In genomic region chr6:31493875-31494694, GRCh38 we compare ENCODE assay signal across 8 cellular contexts. TPM values are rescaled to one million over a fixed set of nuclear protein-coding genes. Genes with fewer than 3 reads are reported as not detected.
DNase-seq lines count a peak whose midpoint lies in the region; ATAC-seq and TF ChIP-seq lines count a peak whose summit lies in the region.

No MANE protein-coding gene starts in this region.

- peaks cover 36% of the 10 kb centered on the region for H3K4me1 Mint-ChIP-seq in neural progenitor cell

- POLR2A ChIA-PET in IMR-90 (lab: Charles Lee; ENCODE audit: unreplicated experiment): interaction anchor here (0.6 to 0.7 kb wide), 2 partner anchors 48 to 51 kb away, joined by 3 to 8 read pairs; no protein-coding TSS in a partner anchor

- CTCF ChIA-PET in IMR-90 (lab: Yijun Ruan, JAX): interaction anchor here (0.6 to 3.1 kb wide), 3 partner anchors 45 to 104 kb away, joined by 3 to 20 read pairs (median 4); partner anchors contain the start of gene ATP6V1G2

- 0 out of 2 replicates have a peak overlapping the region, but pooled peaks have one; percentile 11 for H4K5ac ChIP-seq in IMR-90 (ENCODE audit: low read depth, low read length)

- H3K36me3 Mint-ChIP-seq in neural progenitor cell: no peaks in the 10 kb centered on the region

- DNase-seq in AG09319 (ENCODE audit: extremely low read depth, low read depth) (no peak), IMR-90 (peak; percentile 70), SHP77 treated with DMSO at 0.1 percent for 48 hours (lab: John Stamatoyannopoulos, UW) (peak; percentile 37), activated gamma-delta T cell (lab: John Stamatoyannopoulos, UW) (peak; percentile 56), foreskin fibroblast (peak; percentile 71 to 95), neural progenitor cell (ENCODE audit: low spot score) (peak; percentile 90)

- no TSS peak for BruUV-seq in IMR-90 (replicated peaks; lab: Mats Ljungman, UMichigan)

- peak overlapping the region; percentile 59 for H3K4me3 ChIP-seq in IMR-90 (ENCODE audit: insufficient read depth, low read depth, low read length)
- H3K4me3 ChIP-seq in foreskin fibroblast (ENCODE audit: low read depth in 1 of 2, low read length in 2 of 2): peak overlapping the region; percentile 73 to 79
- peak overlapping the region; percentile 61 for H3K4me3 ChIP-seq in neural progenitor cell
- peak overlapping the region; percentile 63 to 69 for H3K4me3 ChIP-seq in stomach smooth muscle (ENCODE audit: low read length in 2 of 2)

- H2BK120ac ChIP-seq in IMR-90 (ENCODE audit: low read depth, low read length): peak overlapping the region; percentile 46; the same call in 1 of the 2 replicates

- H2BK15ac ChIP-seq in IMR-90 (ENCODE audit: low read depth, low read length): no peak overlapping the region

- H3F3A ChIP-seq in neural progenitor cell (ENCODE audit: low read depth): peaks cover 23% of the 10 kb centered on the region

- peak overlapping the region; percentile 94 for H2AFZ ChIP-seq in IMR-90 (replicated peaks; ENCODE audit: low read length, poor library complexity)
- H2AFZ ChIP-seq in neural progenitor cell (replicated peaks): peak overlapping the region; percentile 99

- peak overlapping the region; percentile 84 for H3K4me2 ChIP-seq in IMR-90 (ENCODE audit: low read depth, low read length)
- peak overlapping the region; percentile 91 for H3K4me2 ChIP-seq in neural progenitor cell

- H3K9ac ChIP-seq in IMR-90 (ENCODE audit: low read depth, low read length) (peak overlapping the region; percentile 66), neural progenitor cell (no peak overlapping the region), stomach smooth muscle (ENCODE audit: low read length in 2 of 2) (peak overlapping the region; percentile 21 to 45)

- no peak overlapping the region for H3K27ac Mint-ChIP-seq in neural progenitor cell

- TF ChIP-seq CTCF in AG09319 (IDR thresholded peaks at IDR 0.05; ENCODE audit: low read depth, low read length) (peak; percentile 93), IMR-90 (conservative IDR thresholded peaks at IDR 0.05; ENCODE audit: low read depth, low read length) (peak; percentile 92), foreskin fibroblast (IDR thresholded peaks at IDR 0.05; ENCODE audit: low read depth, low read length) (peak; percentile 97), neural progenitor cell (IDR thresholded peaks at IDR 0.05) (peak; percentile 85)

- TF ChIP-seq POLR2A in IMR-90 (IDR thresholded peaks at IDR 0.05; ENCODE audit: low read depth, low read length): no peak

- peak overlapping the region; percentile 12 for H2BK5ac ChIP-seq in IMR-90 (ENCODE audit: low read depth, low read length, poor library complexity, severe bottlenecking)

- peaks cover 3% of the 10 kb centered on the region for H3K4me1 ChIP-seq in IMR-90 (ENCODE audit: control insufficient read depth, insufficient read depth, low read length)
- no peaks in the 10 kb centered on the region for H3K4me1 ChIP-seq in neural progenitor cell
- H3K4me1 ChIP-seq in stomach smooth muscle (ENCODE audit: control insufficient read depth, insufficient read depth, low read length): peaks cover 11% of the 10 kb centered on the region

- H3K79me2 ChIP-seq in neural progenitor cell (ENCODE audit: low read depth): no peaks in the 10 kb centered on the region

- peak overlapping the region; percentile 28; the same call in 1 of the 2 replicates for H3K56ac ChIP-seq in IMR-90 (ENCODE audit: extremely low read depth, insufficient read depth, low read length)

- peak overlapping the region; percentile 90 for H2AK9ac ChIP-seq in IMR-90 (replicated peaks; ENCODE audit: low read depth, low read length, poor library complexity)

- H3K36me3 ChIP-seq in IMR-90 (ENCODE audit: control insufficient read depth, insufficient read depth, low read length) (no peaks in the 10 kb centered on the region), neural progenitor cell (no peaks in the 10 kb centered on the region), stomach smooth muscle (ENCODE audit: control insufficient read depth in 2 of 2, insufficient read depth in 2 of 2, low read length in 2 of 2) (no peaks in the 10 kb centered on the region)

- H3K23ac ChIP-seq in IMR-90 (ENCODE audit: low read depth, low read length): peak overlapping the region; percentile 92

- peak overlapping the region; percentile 83 for H3K4ac ChIP-seq in IMR-90 (ENCODE audit: low read depth, low read length)

- no peak overlapping the region for H2AK5ac ChIP-seq in IMR-90 (ENCODE audit: low read depth, low read length)

- intact Hi-C loops in IMR-90 (cut with micrococcal nuclease): loop anchor here (1.0 to 5.0 kb wide), 4 partner anchors 33 to 104 kb away; partner anchors contain the start of genes MCCD1 and MICA

- H3K4me3 Mint-ChIP-seq in neural progenitor cell: peak overlapping the region; percentile 83

- dilution Hi-C loops in IMR-90 (cut with HindIII; ENCODE audit: low sequenced_read_pairs, unreplicated experiment): no loop called here

- peak overlapping the region in 1 of 2 experiments; percentile 93; a peak in 3 of 4 replicates for H4K8ac ChIP-seq in IMR-90 (ENCODE audit: low read depth in 2 of 2, low read length in 2 of 2)

- peak; percentile 84 for TF ChIP-seq RAD21 in IMR-90 (IDR thresholded peaks at IDR 0.05; ENCODE audit: low read length)

- H3K27me3 ChIP-seq in IMR-90 (ENCODE audit: control insufficient read depth, insufficient read depth, low read length) (no peaks in the 10 kb centered on the region), neural progenitor cell (peaks cover 68% of the 10 kb centered on the region), stomach smooth muscle (ENCODE audit: control insufficient read depth in 1 of 2, insufficient read depth in 2 of 2, low read length in 2 of 2) (peaks cover 10 to 40% of the 10 kb centered on the region in 2 donors)

- whole genome bisulfite sequencing in IMR-90 (ENCODE audit: extremely low coverage in 2 of 2, insufficient read length in 1 of 2), 2 experiments: 1% methylated on average over 44 of the region's 58 CpGs; no CpG with 5 or more reads in 1 of the 2 experiments

- peak overlapping the region; percentile 65; the same call in 1 of the 2 replicates for H4K91ac ChIP-seq in IMR-90 (ENCODE audit: insufficient read depth, low read depth, low read length)

- H3K9me3 Mint-ChIP-seq in neural progenitor cell: no peaks in the 10 kb centered on the region

- H3K14ac ChIP-seq in IMR-90 (replicated peaks; ENCODE audit: low read depth, low read length): peak overlapping the region; percentile 94; the same call in 1 of the 2 replicates

- H4K20me1 ChIP-seq in IMR-90 (ENCODE audit: insufficient read depth, low read length) (peaks cover 4% of the 10 kb centered on the region; the same call in 1 of the 2 replicates), neural progenitor cell (ENCODE audit: low read depth) (no peaks in the 10 kb centered on the region)

- H3K27ac ChIP-seq in IMR-90 (ENCODE audit: insufficient read depth, low read length) (peak overlapping the region; percentile 81; the same call in 1 of the 2 replicates), neural progenitor cell (no peak overlapping the region), stomach smooth muscle (ENCODE audit: low read length) (no peak overlapping the region)

- peaks cover 6% of the 10 kb centered on the region for H3K9me1 ChIP-seq in IMR-90 (ENCODE audit: insufficient read depth, low read length)

- peaks cover 7 to 37% of the 10 kb centered on the region in 2 experiments; a peak in 3 of 4 replicates for H3K79me1 ChIP-seq in IMR-90 (ENCODE audit: low read depth in 1 of 2, low read length in 2 of 2)

- ATAC-seq in GM18517 (IDR thresholded peaks at IDR 0.05; ENCODE audit: unreplicated experiment): peak; percentile 38
- peak; percentile 73 for ATAC-seq in IMR-90 (ENCODE audit: low read depth)

- H3K9me3 ChIP-seq in IMR-90 (ENCODE audit: control insufficient read depth, insufficient read depth, low read length) (no peaks in the 10 kb centered on the region), neural progenitor cell (ENCODE audit: low read depth) (no peaks in the 10 kb centered on the region), stomach smooth muscle (ENCODE audit: control insufficient read depth in 2 of 2, low read length in 2 of 2) (no peaks in the 10 kb centered on the region)

- H2BK20ac ChIP-seq in IMR-90 (ENCODE audit: low read depth, low read length): no peak overlapping the region

- no peak overlapping the region; the same call in 1 of the 2 replicates for H3K18ac ChIP-seq in IMR-90 (ENCODE audit: low read depth, low read length)

- in situ Hi-C loops in IMR-90 (cut with MboI; ENCODE audit: low sequenced_read_pairs): loop anchor here (5.0 kb wide), 2 partner anchors 48 to 103 kb away; partner anchors contain the start of gene DDX39B

- H3K27me3 Mint-ChIP-seq in neural progenitor cell (ENCODE audit: insufficient read depth, low read depth): peaks cover 63% of the 10 kb centered on the region

TF ChIP-seq in IMR-90, 13 proteins besides CTCF, POLR2A, EP300 and RAD21 (continues in another document):
- TF ChIP-seq MAZ (IDR thresholded peaks at IDR 0.05; ENCODE audit: borderline replicate concordance, low read depth, low read length): peak; percentile 55; the same call in 1 of the 2 replicates

RNA-seq across cellular contexts. Expression of gene MICB, which starts 3.9 kb away (rescaled TPM):
- total RNA-seq in IMR-90 (2012; rRNA removed) (11.1 and 11.7 TPM in 2 replicates), neural progenitor cell (ENCODE audit: low replicate concordance) (8.1 and 9.1 TPM in 2 replicates)
- polyA plus RNA-seq in IMR-90 (2012; rRNA removed): 9.6 and 9.9 TPM in 2 replicates
- polyA plus RNA-seq in IMR-90 (2012; cell fraction: cytosol; rRNA removed): 4.5 and 6.4 TPM in 2 replicates
- 7.4 and 9.4 TPM in 2 replicates for polyA plus RNA-seq in IMR-90 (2012; cell fraction: nucleus; rRNA removed; ENCODE audit: low replicate concordance)

RNA-seq across cellular contexts. Expression of gene MCCD1, which starts 34.7 kb away (rescaled TPM):
- total RNA-seq in IMR-90 (2012; rRNA removed) (not detected in 2 replicates), neural progenitor cell (ENCODE audit: low replicate concordance) (not detected in 2 replicates)
- not detected in 2 replicates for polyA plus RNA-seq in IMR-90 (2012; rRNA removed)
- polyA plus RNA-seq in IMR-90 (2012; cell fraction: cytosol; rRNA removed): not detected in 2 replicates
- polyA plus RNA-seq in IMR-90 (2012; cell fraction: nucleus; rRNA removed; ENCODE audit: low replicate concordance): not detected in 2 replicates

RNA-seq across cellular contexts. Expression of gene DDX39B, which starts 47.7 kb away (rescaled TPM):
- total RNA-seq in IMR-90 (2012; rRNA removed) (640 and 796 TPM in 2 replicates), neural progenitor cell (ENCODE audit: low replicate concordance) (493 and 913 TPM in 2 replicates)
- polyA plus RNA-seq in IMR-90 (2012; rRNA removed): 371 and 477 TPM in 2 replicates
- polyA plus RNA-seq in IMR-90 (2012; cell fraction: cytosol; rRNA removed): 398 and 588 TPM in 2 replicates
- polyA plus RNA-seq in IMR-90 (2012; cell fraction: nucleus; rRNA removed; ENCODE audit: low replicate concordance): 1,377 and 2,192 TPM in 2 replicates

RNA-seq across cellular contexts. Expression of gene ATP6V1G2, which starts 52.3 kb away (rescaled TPM):
- 1.4 and 3.1 TPM in 2 replicates for total RNA-seq in IMR-90 (2012; rRNA removed)
- polyA plus RNA-seq in IMR-90 (2012; rRNA removed): 4.8 and 6.5 TPM in 2 replicates
- polyA plus RNA-seq in IMR-90 (2012; cell fraction: cytosol; rRNA removed): 3.7 and 3.8 TPM in 2 replicates
- 1.9 and 8.7 TPM in 2 replicates for polyA plus RNA-seq in IMR-90 (2012; cell fraction: nucleus; rRNA removed; ENCODE audit: low replicate concordance)
- total RNA-seq in neural progenitor cell (ENCODE audit: low replicate concordance): 6.8 and 8.8 TPM in 2 replicates

RNA-seq across cellular contexts. Expression of gene NFKBIL1, which starts 53.3 kb away (rescaled TPM):
- 10.0 and 10.8 TPM in 2 replicates for total RNA-seq in IMR-90 (2012; rRNA removed)
- polyA plus RNA-seq in IMR-90 (2012; rRNA removed): 7.8 and 9.5 TPM in 2 replicates
- 7.6 and 11.7 TPM in 2 replicates for polyA plus RNA-seq in IMR-90 (2012; cell fraction: cytosol; rRNA removed)
- polyA plus RNA-seq in IMR-90 (2012; cell fraction: nucleus; rRNA removed; ENCODE audit: low replicate concordance): 8.5 and 12.8 TPM in 2 replicates
- 8.6 and 30.3 TPM in 2 replicates for total RNA-seq in neural progenitor cell (ENCODE audit: low replicate concordance)
